In the genomic region with DNA sequence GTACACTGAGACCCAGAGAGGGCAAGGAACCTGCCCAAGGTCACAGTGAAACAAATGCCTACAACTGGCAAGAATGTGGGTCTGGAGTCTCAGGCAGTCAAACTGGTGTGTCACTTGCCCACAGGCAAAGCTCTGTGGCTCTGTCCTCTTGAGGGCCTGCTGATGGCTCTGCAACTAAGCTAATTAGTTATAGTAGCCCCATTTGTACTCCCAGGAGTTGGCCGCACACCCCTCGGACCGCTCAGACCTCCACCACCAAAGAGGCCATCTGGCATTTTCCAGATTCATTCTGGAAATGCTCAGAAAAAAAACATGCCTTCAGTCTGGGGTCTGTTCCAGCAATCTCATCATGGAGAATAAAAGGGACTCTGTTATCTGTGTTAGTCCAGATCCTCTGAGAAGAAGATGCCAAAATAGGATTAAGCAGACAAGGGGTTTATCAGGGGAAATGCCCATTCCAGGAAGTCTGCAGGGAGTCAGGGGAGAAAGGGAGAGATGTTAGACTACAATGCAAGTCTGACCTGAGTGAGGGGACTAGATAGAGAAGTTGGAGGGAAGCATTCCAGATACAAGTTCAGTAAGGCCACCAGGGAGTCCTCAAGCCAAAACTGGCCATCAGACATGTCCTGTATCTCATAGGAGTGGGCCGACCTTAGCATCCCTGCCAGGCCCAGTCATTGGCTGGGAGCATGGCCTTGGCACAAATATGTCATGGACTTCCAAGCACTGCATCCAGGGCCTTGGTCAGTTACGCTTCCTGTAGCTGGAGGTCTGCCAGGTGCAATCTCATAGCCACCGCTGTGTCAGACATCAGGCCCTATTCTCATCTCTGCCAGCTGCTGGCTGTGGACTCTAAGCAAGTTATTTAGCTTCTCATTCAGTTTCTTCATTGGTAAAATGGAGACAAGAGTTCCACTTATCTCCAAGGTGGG, we compare ENCODE assay signal across 1 cellular context.
TF ChIP-seq lines count a peak whose summit lies in the region.

No MANE protein-coding gene starts in this region.

TF ChIP-seq in SK-N-SH, 30 proteins besides CTCF, POLR2A, EP300 and RAD21 (continued from another document):
- TF ChIP-seq FOXJ3 (CRISPR knock-in tag; IDR thresholded peaks at IDR 0.05): peak; percentile 81
- TF ChIP-seq RCOR1 (IDR thresholded peaks at IDR 0.05; ENCODE audit: low read length): peak; percentile 92
- TF ChIP-seq CHD2 (IDR thresholded peaks at IDR 0.05; ENCODE audit: low read length, partially characterized antibody): peak; percentile 61
- TF ChIP-seq MEF2A (IDR thresholded peaks at IDR 0.05; ENCODE audit: borderline replicate concordance, low read depth): no peak
- TF ChIP-seq MXI1 (IDR thresholded peaks at IDR 0.05; ENCODE audit: low read depth, low read length): peak; percentile 21; the same call in 1 of the 2 replicates
- TF ChIP-seq GATA2 (CRISPR knock-in tag; IDR thresholded peaks at IDR 0.05): peak; percentile 90
- TF ChIP-seq TCF12 (IDR thresholded peaks at IDR 0.05): peak; percentile 76
